ENCODE assay signal across 14 cellular contexts in genomic region chr11:104881117-104881794, GRCh38. TPM values are rescaled to one million over a fixed set of nuclear protein-coding genes. Genes with fewer than 3 reads are reported as not detected.
A peak's percentile ranks its signal among the peaks of the same experiment; 100 is the strongest.
DNase-seq lines count a peak whose midpoint lies in the region; ATAC-seq, FAIRE-seq and TF ChIP-seq lines count a peak whose summit lies in the region.
"Had no signal": no experiment of that assay in that cellular context is flagged by ENCODE, and none has a peak within 500 bp of the region (broad histone marks: within the 10 kb centered on the region; RNA-seq: fewer than 3 reads in every experiment).

No MANE protein-coding gene starts in this region.

- no peaks in the 10 kb centered on the region for H3K4me1 ChIP-seq in sigmoid colon
- H3K4me1 ChIP-seq: thyroid gland had no signal

- peaks cover 57% of the 10 kb centered on the region for H3K4me1 Mint-ChIP-seq in stimulated activated memory B cell treated with anti-CD40 and anti-IgM and Interleukin-4, amounts not matched to agents 10 μg/mL and 1 μg/mL and 100 μg/mL, for 72 hours
- H3K4me1 Mint-ChIP-seq: brain had no signal

- H3K27me3 ChIP-seq in sigmoid colon: no peaks in the 10 kb centered on the region
- H3K27me3 ChIP-seq: thyroid gland had no signal

- H3K4me3 ChIP-seq in sigmoid colon: no peak overlapping the region
- H3K4me3 ChIP-seq: thyroid gland had no signal

- no peaks in the 10 kb centered on the region for H3K36me3 ChIP-seq in sigmoid colon
- H3K36me3 ChIP-seq: thyroid gland had no signal

- no peaks in the 10 kb centered on the region for H3K27me3 Mint-ChIP-seq in stimulated activated memory B cell treated with anti-CD40 and anti-IgM and Interleukin-4, amounts not matched to agents 10 μg/mL and 1 μg/mL and 100 μg/mL, for 72 hours
- H3K27me3 Mint-ChIP-seq: brain had no signal

- ATAC-seq in GM21786 (IDR thresholded peaks at IDR 0.05; ENCODE audit: unreplicated experiment) (peak; percentile 62), HG03175 (IDR thresholded peaks at IDR 0.05; ENCODE audit: unreplicated experiment) (peak; percentile 75)
- peak; percentile 67 for ATAC-seq in stimulated activated memory B cell treated with anti-CD40 and anti-IgM and Interleukin-4, amounts not matched to agents 10 μg/mL and 1 μg/mL and 100 μg/mL, for 72 hours
- ATAC-seq: Panc1 had no signal

- peak; percentile 3 for DNase-seq in NCI-H2227 (lab: John Stamatoyannopoulos, UW; ENCODE audit: unreplicated experiment)
- no peak for DNase-seq in NCI-H2227 treated with DMSO at 0.1 percent for 48 hours (lab: John Stamatoyannopoulos, UW)
- no peak for DNase-seq in GM20000 (ENCODE audit: low spot score)
- DNase-seq in frontal cortex (ENCODE audit: low spot score in 2 of 2): no peak
- DNase-seq in sigmoid colon: no peak
- DNase-seq: mesenchymal stem cell, NCI-H146, thyroid gland had no signal

- WGBS in sigmoid colon, 2 donors: 63 to 71% methylated on average over 3 of the region's 3 CpGs

- H3K36me3 Mint-ChIP-seq in stimulated activated memory B cell treated with anti-CD40 and anti-IgM and Interleukin-4, amounts not matched to agents 10 μg/mL and 1 μg/mL and 100 μg/mL, for 72 hours: no peaks in the 10 kb centered on the region
- H3K36me3 Mint-ChIP-seq: brain had no signal

- intact Hi-C loops in sigmoid colon (cut with DNase I): no loop called here

- H3K27ac Mint-ChIP-seq in stimulated activated memory B cell treated with anti-CD40 and anti-IgM and Interleukin-4, amounts not matched to agents 10 μg/mL and 1 μg/mL and 100 μg/mL, for 72 hours: peak overlapping the region; percentile 82
- H3K27ac Mint-ChIP-seq: brain had no signal

- no peak for FAIRE-seq in frontal cortex (lab: Jason Lieb, UNC)
- FAIRE-seq: TTC549 had no signal

- no peaks in the 10 kb centered on the region for H3K9me3 ChIP-seq in sigmoid colon
- H3K9me3 ChIP-seq: thyroid gland had no signal

- H3K27ac ChIP-seq in sigmoid colon: no peak overlapping the region
- H3K27ac ChIP-seq: thyroid gland had no signal

- no peak for TF ChIP-seq POLR2A in sigmoid colon (IDR thresholded peaks at IDR 0.05)

- peak overlapping the region; percentile 15 for H3K4me3 Mint-ChIP-seq in stimulated activated memory B cell treated with anti-CD40 and anti-IgM and Interleukin-4, amounts not matched to agents 10 μg/mL and 1 μg/mL and 100 μg/mL, for 72 hours
- H3K4me3 Mint-ChIP-seq: brain had no signal

- no peaks in the 10 kb centered on the region for H3K9me3 Mint-ChIP-seq in stimulated activated memory B cell treated with anti-CD40 and anti-IgM and Interleukin-4, amounts not matched to agents 10 μg/mL and 1 μg/mL and 100 μg/mL, for 72 hours
- H3K9me3 Mint-ChIP-seq: brain had no signal

- TF ChIP-seq CTCF in GM20000 (IDR thresholded peaks at IDR 0.05; ENCODE audit: extremely low read depth, missing control alignments) (no peak), sigmoid colon (IDR thresholded peaks at IDR 0.05) (no peak)

- TF ChIP-seq EP300 in sigmoid colon (IDR thresholded peaks at IDR 0.05): no peak

RNA-seq across cellular contexts. Expression of gene CASP12, which starts 17.0 kb away (rescaled TPM):
- total RNA-seq in frontal cortex: 0.82 TPM
- total RNA-seq in sigmoid colon: 1 to 10 TPM in 3 of 4 donors, under 1 TPM in 1; 0.71 to 9.4 (median 2.6) TPM
- polyA plus RNA-seq in sigmoid colon: 1 to 10 TPM in 1 of 3 donors, under 1 TPM in 1, not detected in 1; 0.22 to 3.0 TPM
